Comparison of ENCODE assay signal across 19 cellular contexts in the genomic region with DNA sequence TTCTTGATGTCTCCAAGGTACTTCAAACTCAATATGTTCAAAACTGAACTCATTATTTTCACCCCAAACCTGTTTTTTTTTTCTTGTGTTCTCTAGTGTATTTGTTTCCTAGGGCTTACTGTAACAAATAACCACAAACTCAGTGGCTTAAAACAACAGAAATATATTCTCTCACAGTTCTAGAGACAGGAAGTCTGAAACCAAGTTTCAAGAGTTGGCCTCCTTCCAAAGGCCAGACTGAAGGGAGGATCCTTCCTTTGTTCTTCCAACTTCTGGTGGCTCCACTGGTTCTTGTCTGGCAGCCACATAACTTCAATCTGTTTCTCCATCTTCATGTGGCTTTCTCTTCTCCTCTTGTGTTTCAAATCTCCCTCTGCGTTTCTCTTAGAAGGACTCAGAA.
DNase-seq lines count a peak whose midpoint lies in the region; ATAC-seq and TF ChIP-seq lines count a peak whose summit lies in the region.
"Had no signal": no experiment of that assay in that cellular context is flagged by ENCODE, and none has a peak within 500 bp of the region (broad histone marks: within the 10 kb centered on the region; RNA-seq: fewer than 3 reads in every experiment).

No MANE protein-coding gene starts in this region.

- DNase-seq in DND-41 (peak; percentile 73), M059J (ENCODE audit: low read depth) (peak; percentile 15), NCI-H187 treated with DMSO at 0.1 percent for 48 hours (lab: John Stamatoyannopoulos, UW) (no peak), HK-2 (ENCODE audit: unreplicated experiment) (no peak)
- DNase-seq in naive thymus-derived CD8-positive, alpha-beta T cell = peak in 5 of 10 donors; percentile 13 to 58 (median 32)
- no peak for DNase-seq in stimulated activated naive CD8-positive, alpha-beta T cell treated with anti-CD3 and anti-CD28 coated beads, Interleukin-15, amount 100 ng/mL, for 72 hours
- DNase-seq: activated CD4-positive, alpha-beta T cell treated with anti-CD3 and anti-CD28 coated beads for 4 hours; heart left ventricle; Karpas-422; mesenchymal stem cell; NCI-H187; NCI-H446 treated with DMSO at 0.1 percent for 48 hours; stimulated activated naive CD8-positive, alpha-beta T cell treated with anti-CD3 and anti-CD28 coated beads, Interleukin-15, Interleukin-2, amounts not matched to agents 100 U/mL and 50 U/mL, for 24 hours had no signal

- no peak overlapping the region for H3K9ac ChIP-seq in DND-41 (ENCODE audit: low read depth, low read length)

- POLR2A ChIA-PET in naive thymus-derived CD8-positive, alpha-beta T cell (lab: Charles Lee) = no interaction called here

- no peaks in the 10 kb centered on the region for H3K36me3 ChIP-seq in DND-41 (ENCODE audit: insufficient read depth, low read length)
- H3K36me3 ChIP-seq: heart left ventricle, SJCRH30 had no signal

- H3K9me3 ChIP-seq in DND-41 (ENCODE audit: insufficient read depth, low read length, severe bottlenecking) = no peaks in the 10 kb centered on the region
- H3K9me3 ChIP-seq: SJCRH30 had no signal

- peak overlapping the region; percentile 34 for H2AFZ ChIP-seq in DND-41 (ENCODE audit: low read depth, low read length)

- no peak for TF ChIP-seq CTCF in DND-41 (IDR thresholded peaks at IDR 0.05; ENCODE audit: borderline replicate concordance, extremely low read depth, low read length, poor library complexity, severe bottlenecking)

- no peaks in the 10 kb centered on the region for H3K36me3 Mint-ChIP-seq in activated T-helper 17 cell treated with anti-CD3 and anti-CD28 coated beads, Interleukin-2, amount 50 U/mL, for 72 hours (ENCODE audit: low read depth)
- H3K36me3 Mint-ChIP-seq in naive thymus-derived CD8-positive, alpha-beta T cell = no peaks in the 10 kb centered on the region
- H3K36me3 Mint-ChIP-seq: activated naive CD4-positive, alpha-beta T cell treated with anti-CD3 and anti-CD28 coated beads, Interleukin-2, amount 50 U/mL, for 72 hours; type B pancreatic cell had no signal

- peak overlapping the region; percentile 54 for H3K27ac ChIP-seq in DND-41 (ENCODE audit: low read length)
- H3K27ac ChIP-seq: heart left ventricle, SJCRH30 had no signal

- no peaks in the 10 kb centered on the region for H4K20me1 ChIP-seq in DND-41 (ENCODE audit: insufficient read depth, low read length)

- H3K4me3 Mint-ChIP-seq in activated T-helper 17 cell treated with anti-CD3 and anti-CD28 coated beads, Interleukin-2, amount 50 U/mL, for 72 hours = no peak overlapping the region
- H3K4me3 Mint-ChIP-seq in naive thymus-derived CD8-positive, alpha-beta T cell = peak overlapping the region in 5 of 10 donors; percentile 4 to 35 (median 31)
- no peak overlapping the region for H3K4me3 Mint-ChIP-seq in stimulated activated naive CD8-positive, alpha-beta T cell treated with anti-CD3 and anti-CD28 coated beads, Interleukin-15, amount 100 ng/mL, for 72 hours
- H3K4me3 Mint-ChIP-seq: T-helper 2 cell treated with Interferon-gamma antibody and Interleukin-4, amounts not matched to agents 5 μg/mL and 100 μg/mL, for 36 hours; type B pancreatic cell had no signal

- no peaks in the 10 kb centered on the region for H3K27me3 Mint-ChIP-seq in activated T-helper 17 cell treated with anti-CD3 and anti-CD28 coated beads, Interleukin-2, amount 50 U/mL, for 72 hours
- H3K27me3 Mint-ChIP-seq in naive thymus-derived CD8-positive, alpha-beta T cell = peaks cover 0 to 2% (median 0%) of the 10 kb centered on the region in 5 donors
- H3K27me3 Mint-ChIP-seq in stimulated activated naive CD8-positive, alpha-beta T cell treated with anti-CD3 and anti-CD28 coated beads, Interleukin-15, amount 100 ng/mL, for 72 hours = no peaks in the 10 kb centered on the region

- H3K4me2 ChIP-seq in DND-41 (ENCODE audit: insufficient read depth, low read length) = no peak overlapping the region

- H3K27ac Mint-ChIP-seq in activated T-helper 17 cell treated with anti-CD3 and anti-CD28 coated beads, Interleukin-2, amount 50 U/mL, for 72 hours = peak overlapping the region; percentile 17
- peak overlapping the region in 8 of 10 donors; percentile 4 to 80 (median 46) for H3K27ac Mint-ChIP-seq in naive thymus-derived CD8-positive, alpha-beta T cell
- no peak overlapping the region for H3K27ac Mint-ChIP-seq in stimulated activated naive CD8-positive, alpha-beta T cell treated with anti-CD3 and anti-CD28 coated beads, Interleukin-15, amount 100 ng/mL, for 72 hours
- H3K27ac Mint-ChIP-seq: T-helper 2 cell treated with Interferon-gamma antibody and Interleukin-4, amounts not matched to agents 5 μg/mL and 100 μg/mL, for 36 hours; type B pancreatic cell had no signal

- peaks cover 17% of the 10 kb centered on the region for H3K4me1 ChIP-seq in DND-41 (ENCODE audit: insufficient read depth, low read length)
- H3K4me1 ChIP-seq: heart left ventricle had no signal

- peak; percentile 96 for ATAC-seq in DND-41 (ENCODE audit: insufficient read depth, low read depth)
- no peak for ATAC-seq in activated T-helper 17 cell treated with anti-CD3 and anti-CD28 coated beads, Interleukin-2, amount 50 U/mL, for 72 hours (replicated peaks)
- peak; percentile 66 to 72 for ATAC-seq in naive thymus-derived CD8-positive, alpha-beta T cell
- ATAC-seq in stimulated activated naive CD8-positive, alpha-beta T cell treated with anti-CD3 and anti-CD28 coated beads, Interleukin-15, amount 100 ng/mL, for 72 hours = no peak
- ATAC-seq: activated naive CD4-positive, alpha-beta T cell treated with anti-CD3 and anti-CD28 coated beads, Interleukin-2, amount 50 U/mL, for 72 hours; HCT116; heart left ventricle; stimulated activated naive CD8-positive, alpha-beta T cell treated with anti-CD3 and anti-CD28 coated beads, Interleukin-15, Interleukin-2, amounts not matched to agents 100 U/mL and 50 U/mL, for 24 hours had no signal

- H3K79me2 ChIP-seq in DND-41 (ENCODE audit: insufficient read depth, low read length) = no peaks in the 10 kb centered on the region

- peaks cover 23% of the 10 kb centered on the region for H3K4me1 Mint-ChIP-seq in activated T-helper 17 cell treated with anti-CD3 and anti-CD28 coated beads, Interleukin-2, amount 50 U/mL, for 72 hours
- peaks cover 18 to 26% (median 25%) of the 10 kb centered on the region in 4 donors for H3K4me1 Mint-ChIP-seq in naive thymus-derived CD8-positive, alpha-beta T cell
- peaks cover 19% of the 10 kb centered on the region for H3K4me1 Mint-ChIP-seq in stimulated activated naive CD8-positive, alpha-beta T cell treated with anti-CD3 and anti-CD28 coated beads, Interleukin-15, amount 100 ng/mL, for 72 hours

- H3K4me3 ChIP-seq in DND-41 (ENCODE audit: low read depth in 1 of 2, low read length in 2 of 2) = no peak overlapping the region
- H3K4me3 ChIP-seq: heart left ventricle, SJCRH30 had no signal

- H3K27me3 ChIP-seq in DND-41 (ENCODE audit: insufficient read depth, low read length, poor library complexity) = no peaks in the 10 kb centered on the region
- H3K27me3 ChIP-seq: SJCRH30 had no signal

- H3K9me3 Mint-ChIP-seq in activated T-helper 17 cell treated with anti-CD3 and anti-CD28 coated beads, Interleukin-2, amount 50 U/mL, for 72 hours = peaks cover 4% of the 10 kb centered on the region
- H3K9me3 Mint-ChIP-seq in naive thymus-derived CD8-positive, alpha-beta T cell = peaks cover 0 to 9% (median 0%) of the 10 kb centered on the region in 9 donors
- peaks cover 0 to 14% of the 10 kb centered on the region in 2 donors for H3K9me3 Mint-ChIP-seq in stimulated activated naive CD8-positive, alpha-beta T cell treated with anti-CD3 and anti-CD28 coated beads, Interleukin-15, amount 100 ng/mL, for 72 hours

Comparison
In these comparisons a context has a peak if more than half of its experiments do, and no peak if none do; other contexts are left out.
1. ATAC-seq: peak in DND-41 (single experiment) and naive thymus-derived CD8-positive, alpha-beta T cell (2 of 2); none in activated T-helper 17 cell treated with anti-CD3 and anti-CD28 coated beads, Interleukin-2, amount 50 U/mL, for 72 hours (single experiment) and stimulated activated naive CD8-positive, alpha-beta T cell treated with anti-CD3 and anti-CD28 coated beads, Interleukin-15, amount 100 ng/mL, for 72 hours (single experiment).
2. DNase-seq: peak in DND-41 (single experiment) and M059J (single experiment); none in NCI-H187 treated with DMSO at 0.1 percent for 48 hours (single experiment), HK-2 (single experiment) and stimulated activated naive CD8-positive, alpha-beta T cell treated with anti-CD3 and anti-CD28 coated beads, Interleukin-15, amount 100 ng/mL, for 72 hours (0 of 2).
3. H3K27ac Mint-ChIP-seq: peak in activated T-helper 17 cell treated with anti-CD3 and anti-CD28 coated beads, Interleukin-2, amount 50 U/mL, for 72 hours (single experiment) and naive thymus-derived CD8-positive, alpha-beta T cell (8 of 10); none in stimulated activated naive CD8-positive, alpha-beta T cell treated with anti-CD3 and anti-CD28 coated beads, Interleukin-15, amount 100 ng/mL, for 72 hours (0 of 2).